15 cellular contexts compared by ENCODE assay signal in genomic region chr4:169665039-169665732, GRCh38. TPM values are rescaled to one million over a fixed set of nuclear protein-coding genes. Genes with fewer than 3 reads are reported as not detected.
DNase-seq lines count a peak whose midpoint lies in the region; ATAC-seq, FAIRE-seq and TF ChIP-seq lines count a peak whose summit lies in the region.
"Had no signal": no experiment of that assay in that cellular context is flagged by ENCODE, and none has a peak within 500 bp of the region (broad histone marks: within the 10 kb centered on the region; RNA-seq: fewer than 3 reads in every experiment).

No MANE protein-coding gene starts in this region.

- H3K27me3 Mint-ChIP-seq in activated naive CD8-positive, alpha-beta T cell, result no peaks in the 10 kb centered on the region
- no peaks in the 10 kb centered on the region for H3K27me3 Mint-ChIP-seq in activated naive CD8-positive, alpha-beta T cell treated with anti-CD3 and anti-CD28 coated beads for 36 hours
- no peaks in the 10 kb centered on the region for H3K27me3 Mint-ChIP-seq in chondrocyte (ENCODE audit: low read depth)
- H3K27me3 Mint-ChIP-seq: memory B cell had no signal

- ATAC-seq in pancreas, result peak in 1 of 4 donors; percentile 19
- ATAC-seq: activated T-cell treated with anti-CD3 and anti-CD28 coated beads, Interleukin-2, amount 50 U/mL, for 4 hours had no signal

- TF ChIP-seq CTCF in chondrocyte (IDR thresholded peaks at IDR 0.05), result no peak
- TF ChIP-seq CTCF in pancreas (IDR thresholded peaks at IDR 0.05), result no peak

- WGBS in pancreas, 2 donors, result 10 to 11% methylated on average over 2 of the region's 2 CpGs

- intact Hi-C loops in pancreas (cut with DNase I), result no loop called here

- in situ Hi-C loops in KBM-7 (cut with MboI; ENCODE audit: low pct_unique_long_range_greater_than_20kb, low sequenced_read_pairs), result no loop called here

- DNase-seq in activated naive CD8-positive, alpha-beta T cell treated with anti-CD3 and anti-CD28 coated beads for 36 hours, result no peak
- DNase-seq in KBM-7 (peak; percentile 70), chondrocyte (ENCODE audit: low spot score) (no peak), pancreas (no peak), GM03348 (ENCODE audit: low spot score) (no peak), SIG-M5 treated with dmso at 0.1 percent for 504 hours (lab: John Stamatoyannopoulos, UW; ENCODE audit: unreplicated experiment) (no peak), RPMI8226 (no peak)
- DNase-seq: activated T-cell treated with anti-CD3 and anti-CD28 coated beads, Interleukin-2, amount 50 U/mL, for 4 hours; effector CD8-positive, alpha-beta T cell; foreskin melanocyte; NCI-H1092 treated with DMSO at 0.1 percent for 48 hours; NCI-H2227 treated with DMSO at 0.1 percent for 48 hours had no signal

- peak; percentile 20 for FAIRE-seq in pancreas (lab: Jason Lieb, UNC)

- no peaks in the 10 kb centered on the region for H3K9me3 ChIP-seq in pancreas
- H3K9me3 ChIP-seq: ascending aorta had no signal

- H3K4me3 Mint-ChIP-seq in activated naive CD8-positive, alpha-beta T cell, result no peak overlapping the region
- H3K4me3 Mint-ChIP-seq in activated naive CD8-positive, alpha-beta T cell treated with anti-CD3 and anti-CD28 coated beads for 36 hours, result no peak overlapping the region
- no peak overlapping the region for H3K4me3 Mint-ChIP-seq in chondrocyte (ENCODE audit: unreplicated experiment)
- H3K4me3 Mint-ChIP-seq: activated T-cell treated with anti-CD3 and anti-CD28 coated beads, Interleukin-2, amount 50 U/mL, for 4 hours; memory B cell had no signal

- peaks cover 40 to 55% (median 41%) of the 10 kb centered on the region in 3 donors for H3K4me1 ChIP-seq in pancreas
- H3K4me1 ChIP-seq: ascending aorta had no signal

- peaks cover 17% of the 10 kb centered on the region for H3K36me3 Mint-ChIP-seq in activated naive CD8-positive, alpha-beta T cell
- peaks cover 21% of the 10 kb centered on the region for H3K36me3 Mint-ChIP-seq in activated naive CD8-positive, alpha-beta T cell treated with anti-CD3 and anti-CD28 coated beads for 36 hours
- peaks cover 3% of the 10 kb centered on the region for H3K36me3 Mint-ChIP-seq in chondrocyte (ENCODE audit: low read depth)

- no peaks in the 10 kb centered on the region for H3K27me3 ChIP-seq in pancreas
- H3K27me3 ChIP-seq: ascending aorta had no signal

- peak overlapping the region; percentile 35 for H3K27ac Mint-ChIP-seq in activated naive CD8-positive, alpha-beta T cell
- no peak overlapping the region for H3K27ac Mint-ChIP-seq in activated naive CD8-positive, alpha-beta T cell treated with anti-CD3 and anti-CD28 coated beads for 36 hours
- peak overlapping the region; percentile 0 for H3K27ac Mint-ChIP-seq in chondrocyte (ENCODE audit: unreplicated experiment)
- H3K27ac Mint-ChIP-seq: memory B cell had no signal

- no peaks in the 10 kb centered on the region for H3K9me3 Mint-ChIP-seq in activated naive CD8-positive, alpha-beta T cell (ENCODE audit: low read depth)
- H3K9me3 Mint-ChIP-seq in activated naive CD8-positive, alpha-beta T cell treated with anti-CD3 and anti-CD28 coated beads for 36 hours, result no peaks in the 10 kb centered on the region
- H3K9me3 Mint-ChIP-seq in chondrocyte (ENCODE audit: low read depth), result peaks cover 3% of the 10 kb centered on the region
- H3K9me3 Mint-ChIP-seq: activated T-cell treated with anti-CD3 and anti-CD28 coated beads, Interleukin-2, amount 50 U/mL, for 4 hours had no signal

- H3K36me3 ChIP-seq in pancreas, result no peaks in the 10 kb centered on the region
- H3K36me3 ChIP-seq: ascending aorta had no signal

- peak overlapping the region in 2 of 4 donors; percentile 37 to 82 for H3K27ac ChIP-seq in pancreas
- H3K27ac ChIP-seq: ascending aorta had no signal

- H3K4me3 ChIP-seq in pancreas, result no peak overlapping the region
- H3K4me3 ChIP-seq: ascending aorta had no signal

- peaks cover 42% of the 10 kb centered on the region for H3K4me1 Mint-ChIP-seq in activated naive CD8-positive, alpha-beta T cell (ENCODE audit: low read depth)
- H3K4me1 Mint-ChIP-seq in activated naive CD8-positive, alpha-beta T cell treated with anti-CD3 and anti-CD28 coated beads for 36 hours, result peaks cover 27% of the 10 kb centered on the region
- peaks cover 37% of the 10 kb centered on the region for H3K4me1 Mint-ChIP-seq in chondrocyte (ENCODE audit: low read depth)

RNA-seq across cellular contexts. Expression of gene CLCN3, which starts 44.8 kb away (rescaled TPM):
- 10 to 100 TPM; 18.5 to 20.8 TPM for total RNA-seq in activated naive CD8-positive, alpha-beta T cell treated with anti-CD3 and anti-CD28 coated beads for 36 hours
- total RNA-seq in chondrocyte (34.7 to 47.3 TPM (median 36.5 TPM) in 3 replicates), pancreas (10 to 100 TPM; 24.9 to 41.4 (median 33.6) TPM)
- 10 to 100 TPM in 1 of 2 donors, 1 to 10 TPM in 1; 9.1 to 16.7 TPM for polyA plus RNA-seq in pancreas

RNA-seq across cellular contexts. Expression of gene NEK1, which starts 52.8 kb away (rescaled TPM):
- total RNA-seq in activated naive CD8-positive, alpha-beta T cell treated with anti-CD3 and anti-CD28 coated beads for 36 hours, result 10 to 100 TPM; 12.1 to 13.1 TPM
- total RNA-seq in chondrocyte (13.7 to 20.7 TPM (median 14.6 TPM) in 3 replicates), pancreas (1 to 10 TPM; 3.6 to 8.3 (median 5.0) TPM)
- polyA plus RNA-seq in pancreas, result 1 to 10 TPM; 2.1 to 3.9 TPM
